In the genomic region with DNA sequence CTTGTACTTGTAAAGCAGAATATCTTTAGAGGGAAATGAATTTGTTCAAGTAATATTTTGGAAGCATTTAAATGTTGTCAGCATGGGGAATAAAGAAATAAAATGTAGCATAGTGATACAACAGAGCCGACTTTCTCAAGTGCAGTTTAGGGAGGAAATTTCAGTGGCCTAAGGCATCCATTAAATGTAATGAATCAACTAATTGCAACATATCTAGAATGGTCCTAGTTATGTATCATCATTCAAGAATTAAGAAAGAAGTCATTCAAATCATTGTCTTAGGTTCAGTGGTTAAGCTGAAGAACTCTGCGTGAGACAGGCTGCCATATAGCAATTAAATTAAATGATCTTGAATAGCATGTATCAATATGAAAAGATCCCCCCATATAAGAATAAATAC, we compare ENCODE assay signal across 18 cellular contexts.
"Had no signal": no experiment of that assay in that cellular context is flagged by ENCODE, and none has a peak within 500 bp of the region (broad histone marks: within the 10 kb centered on the region; RNA-seq: fewer than 3 reads in every experiment).

No MANE protein-coding gene starts in this region.

- ATAC-seq: left colon; left ventricle myocardium superior; mucosa of descending colon; naive thymus-derived CD8-positive, alpha-beta T cell; psoas muscle; sciatic nerve; stimulated activated naive B cell treated with anti-CD40 and anti-IgM and Interleukin-4, amounts not matched to agents 10 μg/mL and 1 μg/mL and 100 μg/mL, for 72 hours; stimulated activated naive CD8-positive, alpha-beta T cell treated with anti-CD3 and anti-CD28 coated beads, Interleukin-15, amount 100 ng/mL, for 72 hours had no signal

- H2AFZ ChIP-seq: hepatocyte had no signal

- H3K27me3 ChIP-seq: hepatocyte, neutrophil, transverse colon had no signal

- H3K4me2 ChIP-seq: hepatocyte had no signal

- DNase-seq: cerebellar nuclear complex; head of caudate nucleus; left colon; left ventricle myocardium superior; mucosa of descending colon; naive thymus-derived CD8-positive, alpha-beta T cell; psoas muscle; stimulated activated CD4-positive, alpha-beta T cell treated with anti-CD3 and anti-CD28 coated beads, Interleukin-2, amount 100 ng/mL, for 24 hours; stimulated activated CD4-positive, alpha-beta T cell treated with anti-CD3 and anti-CD28 coated beads, Interleukin-4, amount 100 ng/mL, for 4 hours; stimulated activated naive B cell treated with anti-CD40 and anti-IgM and Interleukin-4, amounts not matched to agents 10 μg/mL and 1 μg/mL and 100 μg/mL, for 72 hours; stimulated activated naive CD8-positive, alpha-beta T cell treated with anti-CD3 and anti-CD28 coated beads, Interleukin-15, amount 100 ng/mL, for 72 hours; transverse colon had no signal

- H3K9me3 ChIP-seq: mucosa of descending colon, neutrophil, psoas muscle, thoracic aorta, transverse colon had no signal

- H3K79me2 ChIP-seq: hepatocyte had no signal

- H3K4me1 ChIP-seq: psoas muscle, transverse colon had no signal

- H3K27ac ChIP-seq: hepatocyte, neutrophil, psoas muscle, skin epidermis, thoracic aorta, transverse colon had no signal

- H3K4me3 ChIP-seq: hepatocyte, lung, mucosa of descending colon, psoas muscle, skin epidermis, thoracic aorta, transverse colon had no signal

- H3K36me3 ChIP-seq: neutrophil, thoracic aorta, transverse colon had no signal
